In the genomic region with DNA sequence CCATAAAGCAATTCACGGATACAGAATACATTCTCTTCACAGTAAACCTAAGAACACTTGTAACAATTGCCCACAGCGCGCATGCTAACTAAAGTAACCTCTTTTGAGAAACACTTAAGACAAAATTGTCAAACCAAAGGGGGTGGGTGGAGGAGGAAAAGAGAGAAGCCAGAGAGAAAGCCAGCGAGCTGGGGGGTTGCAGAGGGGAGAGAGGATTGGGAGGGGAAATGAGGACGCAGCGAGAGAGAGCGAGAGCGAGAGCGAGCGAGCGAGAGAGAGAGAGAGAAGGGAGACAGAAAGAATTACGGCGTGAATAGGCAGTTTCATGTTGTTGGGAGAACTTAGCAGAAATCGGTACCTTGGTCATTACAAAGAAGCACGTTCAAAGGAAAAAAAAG, we compare ENCODE assay signal across 9 cellular contexts. TPM values are rescaled to one million over a fixed set of nuclear protein-coding genes. Genes with fewer than 3 reads are reported as not detected.
DNase-seq lines count a peak whose midpoint lies in the region; ATAC-seq, FAIRE-seq and TF ChIP-seq lines count a peak whose summit lies in the region.
"Had no signal": no experiment of that assay in that cellular context is flagged by ENCODE, and none has a peak within 500 bp of the region (broad histone marks: within the 10 kb centered on the region; RNA-seq: fewer than 3 reads in every experiment).

No MANE protein-coding gene starts in this region.

- H3K27me3 ChIP-seq in HepG2 (ENCODE audit: control insufficient read depth in 1 of 2, insufficient read depth in 2 of 2, low read length in 2 of 2) (peaks cover 22 to 95% of the 10 kb centered on the region in 2 experiments), right lobe of liver (peaks cover 35 to 79% of the 10 kb centered on the region in 2 donors)

- H3K27ac Mint-ChIP-seq in memory B cell = peak overlapping the region; percentile 87

- H3K27ac ChIP-seq in HepG2 (ENCODE audit: extremely low read length, insufficient read depth, low read length) (no peak overlapping the region), right lobe of liver (no peak overlapping the region)

- in situ Hi-C loops in HepG2 (cut with HindIII; ENCODE audit: extremely low pct_ligation_motif_present, low pct_unique_long_range_greater_than_20kb) = loop anchor here (5.0 kb wide), 1 partner anchor 585 kb away; no protein-coding TSS in a partner anchor

- H2AFZ ChIP-seq in HepG2 (ENCODE audit: low read length) = no peak overlapping the region

- no peak for TF ChIP-seq POLR2A in HepG2 (IDR thresholded peaks at IDR 0.05; ENCODE audit: insufficient read depth in 1 of 2, low read depth in 2 of 2, low read length in 2 of 2)
- TF ChIP-seq POLR2A in right lobe of liver (IDR thresholded peaks at IDR 0.05) = no peak

- intact Hi-C loops in HepG2 (cut with micrococcal nuclease; ENCODE audit: unreplicated experiment) (loop anchor here (2.0 kb wide), 1 partner anchor 460 kb away; no protein-coding TSS in a partner anchor), right lobe of liver (cut with DNase I) (loop anchor here in 1 of 2 donors (10.0 kb wide), 1 partner anchor 268 kb away; no protein-coding TSS in a partner anchor)

- H3K4me3 Mint-ChIP-seq in memory B cell = peak overlapping the region; percentile 77

- TF ChIP-seq RAD21 in HepG2 (CRISPR knock-in tag; IDR thresholded peaks at IDR 0.05) = no peak

- no peak overlapping the region for H3K9ac ChIP-seq in HepG2 (ENCODE audit: insufficient read depth, low read depth, low read length)

- ATAC-seq in HepG2 (no peak), right lobe of liver (no peak), memory B cell (ENCODE audit: low read depth) (no peak), GM21515 (IDR thresholded peaks at IDR 0.05; ENCODE audit: unreplicated experiment) (no peak), HG02885 (IDR thresholded peaks at IDR 0.05; ENCODE audit: poor library complexity, unreplicated experiment) (no peak)

- WGBS in HepG2 (ENCODE audit: low lambda C conversion rate) = 17% methylated on average over 15 of the region's 15 CpGs
- WGBS in right lobe of liver (ENCODE audit: insufficient coverage, low coverage, low lambda C conversion rate, missing lambda C conversion rate) = 7% methylated on average over 15 of the region's 15 CpGs

- H3K79me2 ChIP-seq in HepG2 (ENCODE audit: insufficient read depth, low read length) = no peaks in the 10 kb centered on the region

- peak overlapping the region; percentile 70; the same call in 1 of the 2 replicates for H3K4me2 ChIP-seq in HepG2 (ENCODE audit: low read depth, low read length)

- DNase-seq in HepG2 (ENCODE audit: low spot score) (no peak), right lobe of liver (no peak), memory B cell (ENCODE audit: low spot score in 2 of 2) (no peak), GM19240 (ENCODE audit: insufficient read length, low spot score) (no peak)
- no peak for DNase-seq in stimulated activated CD4-positive, alpha-beta T cell treated with anti-CD3 and anti-CD28 coated beads, Interleukin-2, amount 100 ng/mL, for 48 hours

- H3K36me3 ChIP-seq in HepG2 (replicated peaks in 1 of 2; ENCODE audit: control insufficient read depth in 1 of 2, insufficient read depth in 2 of 2, low read length in 2 of 2) (no peaks in the 10 kb centered on the region), right lobe of liver (no peaks in the 10 kb centered on the region)

- peaks cover 23% of the 10 kb centered on the region for H3K4me1 ChIP-seq in HepG2 (ENCODE audit: insufficient read depth, low read length)
- H3K4me1 ChIP-seq in right lobe of liver = peaks cover 0 to 13% (median 2%) of the 10 kb centered on the region in 4 donors

- peaks cover 2% of the 10 kb centered on the region for H3K9me3 Mint-ChIP-seq in memory B cell

- peaks cover 32% of the 10 kb centered on the region for H3K27me3 Mint-ChIP-seq in memory B cell

- peaks cover 2% of the 10 kb centered on the region for H3K36me3 Mint-ChIP-seq in memory B cell

- TF ChIP-seq CTCF in HepG2 (CRISPR knock-in tag; IDR thresholded peaks at IDR 0.05) (no peak), right lobe of liver (IDR thresholded peaks at IDR 0.05) (no peak), WI38 (IDR thresholded peaks at IDR 0.05; ENCODE audit: low read depth, low read length) (no peak)

- peaks cover 22% of the 10 kb centered on the region for H3K4me1 Mint-ChIP-seq in memory B cell

- no TSS peak for BruUV-seq in HepG2 (replicated peaks; lab: Mats Ljungman, UMichigan)

- no peaks in the 10 kb centered on the region for H3K9me3 ChIP-seq in HepG2 (ENCODE audit: low read length)
- H3K9me3 ChIP-seq in right lobe of liver = no peaks in the 10 kb centered on the region

- TF ChIP-seq EP300 in HepG2 (IDR thresholded peaks at IDR 0.05; ENCODE audit: low read depth in 2 of 2, low read length in 2 of 2) = no peak
- TF ChIP-seq EP300 in HepG2 (CRISPR knock-in tag; IDR thresholded peaks at IDR 0.05; ENCODE audit: borderline replicate concordance) = no peak

- FAIRE-seq in HepG2 (lab: Jason Lieb, UNC) = no peak

- H3K4me3 ChIP-seq in HepG2 (replicated peaks in 1 of 3; ENCODE audit: insufficient read depth in 1 of 3, low read depth in 2 of 3, low read length in 3 of 3) (no peak overlapping the region; a peak in 1 of 6 replicates), right lobe of liver (no peak overlapping the region), WI38 (ENCODE audit: low read depth, low read length) (peak overlapping the region; percentile 58)

- POLR2A ChIA-PET in HepG2 (lab: Yijun Ruan, JAX) = interaction anchor here (0.8 kb wide), 1 partner anchor 24 kb away, joined by 3 read pairs; no protein-coding TSS in a partner anchor

- H4K20me1 ChIP-seq in HepG2 (ENCODE audit: insufficient read depth, low read length) = peaks cover under 1% of the 10 kb centered on the region; the same call in 1 of the 2 replicates

- CTCF ChIA-PET in HepG2 (lab: Yijun Ruan, JAX; ENCODE audit: low intra/inter-chr PET ratio, low total read pairs) = interaction anchor here (1.4 kb wide), 1 partner anchor 10 kb away, joined by 4 read pairs; no protein-coding TSS in a partner anchor

RNA-seq across cellular contexts. Expression of a gene that starts 1.6 kb away (rescaled TPM):
- not detected in 2 replicates for total RNA-seq in HepG2 (2016; rRNA removed; fragmentation: Illumina TruSeq; extraction: Trizol)
- not detected in 2 replicates for total RNA-seq in HepG2 (2016; cell fraction: cytosol; rRNA removed; fragmentation: Illumina TruSeq; extraction: Trizol; ENCODE audit: low read depth)
- total RNA-seq in HepG2 (2016; cell fraction: insoluble cytoplasmic fraction; rRNA removed; fragmentation: Illumina TruSeq; extraction: Trizol) = not detected in 2 replicates
- total RNA-seq in HepG2 (2016; cell fraction: membrane; rRNA removed; fragmentation: Illumina TruSeq; extraction: Trizol) = not detected in 2 replicates
- not detected in 2 replicates for total RNA-seq in HepG2 (2016; cell fraction: nucleus; rRNA removed; fragmentation: Illumina TruSeq; extraction: Trizol)
- 0.04 and 0.08 TPM in 2 replicates for polyA plus RNA-seq in HepG2 (2011; rRNA removed)
- not detected in 2 replicates for polyA plus RNA-seq in HepG2 (2011; cell fraction: cytosol; rRNA removed)
- not detected in 2 replicates for polyA plus RNA-seq in HepG2 (2011; cell fraction: nucleus; rRNA removed)
- polyA plus RNA-seq in HepG2 (2012) = not detected in 2 replicates
- not detected in 2 replicates for polyA plus RNA-seq in HepG2 (2016; cell fraction: cytosol; fragmentation: Illumina TruSeq; extraction: Trizol; ENCODE audit: low read depth)
- polyA plus RNA-seq in HepG2 (2016; cell fraction: insoluble cytoplasmic fraction; fragmentation: Illumina TruSeq; extraction: Trizol; ENCODE audit: low read depth) = not detected in 2 replicates
- not detected in 2 replicates for polyA plus RNA-seq in HepG2 (2016; cell fraction: membrane; fragmentation: Illumina TruSeq; extraction: Trizol; ENCODE audit: low read depth)
- polyA plus RNA-seq in HepG2 (2016; cell fraction: nucleus; fragmentation: Illumina TruSeq; extraction: Trizol; ENCODE audit: insufficient read depth, low read depth) = not detected in 2 replicates
- 8.9 TPM in 1 of 2 replicates, not detected in the other for polyA minus RNA-seq in HepG2 (2011; rRNA and poly(A)+ RNA removed; ENCODE audit: low replicate concordance)
- not detected in 2 replicates for polyA minus RNA-seq in HepG2 (2011; cell fraction: cytosol; rRNA and poly(A)+ RNA removed)
- polyA minus RNA-seq in HepG2 (2011; cell fraction: nucleus; rRNA and poly(A)+ RNA removed) = not detected in 2 replicates
- under 1 TPM in 4 of 6 experiments, not detected in 2; 0.16 to 0.79 (median 0.30) TPM for total RNA-seq in right lobe of liver

RNA-seq across cellular contexts. Expression of a gene that starts 2.6 kb away (rescaled TPM):
- total RNA-seq in HepG2 (2016; rRNA removed; fragmentation: Illumina TruSeq; extraction: Trizol) (not detected in 2 replicates), right lobe of liver (not detected)
- total RNA-seq in HepG2 (2016; cell fraction: cytosol; rRNA removed; fragmentation: Illumina TruSeq; extraction: Trizol; ENCODE audit: low read depth) = not detected in 2 replicates
- not detected in 2 replicates for total RNA-seq in HepG2 (2016; cell fraction: insoluble cytoplasmic fraction; rRNA removed; fragmentation: Illumina TruSeq; extraction: Trizol)
- not detected in 2 replicates for total RNA-seq in HepG2 (2016; cell fraction: membrane; rRNA removed; fragmentation: Illumina TruSeq; extraction: Trizol)
- total RNA-seq in HepG2 (2016; cell fraction: nucleus; rRNA removed; fragmentation: Illumina TruSeq; extraction: Trizol) = not detected in 2 replicates
- not detected in 2 replicates for polyA plus RNA-seq in HepG2 (2011; rRNA removed)
- polyA plus RNA-seq in HepG2 (2011; cell fraction: cytosol; rRNA removed) = not detected in 2 replicates
- polyA plus RNA-seq in HepG2 (2011; cell fraction: nucleus; rRNA removed) = not detected in 2 replicates
- polyA plus RNA-seq in HepG2 (2012) = not detected in 2 replicates
- polyA plus RNA-seq in HepG2 (2016; cell fraction: cytosol; fragmentation: Illumina TruSeq; extraction: Trizol; ENCODE audit: low read depth) = not detected in 2 replicates
- polyA plus RNA-seq in HepG2 (2016; cell fraction: insoluble cytoplasmic fraction; fragmentation: Illumina TruSeq; extraction: Trizol; ENCODE audit: low read depth) = not detected in 2 replicates
- polyA plus RNA-seq in HepG2 (2016; cell fraction: membrane; fragmentation: Illumina TruSeq; extraction: Trizol; ENCODE audit: low read depth) = not detected in 2 replicates
- not detected in 2 replicates for polyA plus RNA-seq in HepG2 (2016; cell fraction: nucleus; fragmentation: Illumina TruSeq; extraction: Trizol; ENCODE audit: insufficient read depth, low read depth)
- polyA minus RNA-seq in HepG2 (2011; rRNA and poly(A)+ RNA removed; ENCODE audit: low replicate concordance) = 0.19 TPM in 1 of 2 replicates, not detected in the other
- not detected in 2 replicates for polyA minus RNA-seq in HepG2 (2011; cell fraction: cytosol; rRNA and poly(A)+ RNA removed)
- not detected in 2 replicates for polyA minus RNA-seq in HepG2 (2011; cell fraction: nucleus; rRNA and poly(A)+ RNA removed)

RNA-seq across cellular contexts. Expression of a gene that starts 7.7 kb away (rescaled TPM):
- not detected in 2 replicates for total RNA-seq in HepG2 (2016; rRNA removed; fragmentation: Illumina TruSeq; extraction: Trizol)
- not detected in 2 replicates for total RNA-seq in HepG2 (2016; cell fraction: cytosol; rRNA removed; fragmentation: Illumina TruSeq; extraction: Trizol; ENCODE audit: low read depth)
- total RNA-seq in HepG2 (2016; cell fraction: insoluble cytoplasmic fraction; rRNA removed; fragmentation: Illumina TruSeq; extraction: Trizol) = not detected in 2 replicates
- not detected in 2 replicates for total RNA-seq in HepG2 (2016; cell fraction: membrane; rRNA removed; fragmentation: Illumina TruSeq; extraction: Trizol)
- not detected in 2 replicates for total RNA-seq in HepG2 (2016; cell fraction: nucleus; rRNA removed; fragmentation: Illumina TruSeq; extraction: Trizol)
- polyA plus RNA-seq in HepG2 (2011; rRNA removed) = not detected in 2 replicates
- polyA plus RNA-seq in HepG2 (2011; cell fraction: cytosol; rRNA removed) = not detected in 2 replicates
- not detected in 2 replicates for polyA plus RNA-seq in HepG2 (2011; cell fraction: nucleus; rRNA removed)
- not detected in 2 replicates for polyA plus RNA-seq in HepG2 (2012)
- not detected in 2 replicates for polyA plus RNA-seq in HepG2 (2016; cell fraction: cytosol; fragmentation: Illumina TruSeq; extraction: Trizol; ENCODE audit: low read depth)
- polyA plus RNA-seq in HepG2 (2016; cell fraction: insoluble cytoplasmic fraction; fragmentation: Illumina TruSeq; extraction: Trizol; ENCODE audit: low read depth) = not detected in 2 replicates
- polyA plus RNA-seq in HepG2 (2016; cell fraction: membrane; fragmentation: Illumina TruSeq; extraction: Trizol; ENCODE audit: low read depth) = not detected in 2 replicates
- not detected in 2 replicates for polyA plus RNA-seq in HepG2 (2016; cell fraction: nucleus; fragmentation: Illumina TruSeq; extraction: Trizol; ENCODE audit: insufficient read depth, low read depth)
- 3.5 TPM in 1 of 2 replicates, not detected in the other for polyA minus RNA-seq in HepG2 (2011; rRNA and poly(A)+ RNA removed; ENCODE audit: low replicate concordance)
- not detected in 2 replicates for polyA minus RNA-seq in HepG2 (2011; cell fraction: cytosol; rRNA and poly(A)+ RNA removed)
- polyA minus RNA-seq in HepG2 (2011; cell fraction: nucleus; rRNA and poly(A)+ RNA removed) = not detected in 2 replicates
- under 1 TPM; 0.18 to 0.83 (median 0.56) TPM for total RNA-seq in right lobe of liver

RNA-seq across cellular contexts. Expression of a gene that starts 13.7 kb away (rescaled TPM):
- total RNA-seq in HepG2 (2016; rRNA removed; fragmentation: Illumina TruSeq; extraction: Trizol) = not detected in 2 replicates
- not detected in 2 replicates for total RNA-seq in HepG2 (2016; cell fraction: cytosol; rRNA removed; fragmentation: Illumina TruSeq; extraction: Trizol; ENCODE audit: low read depth)
- not detected in 2 replicates for total RNA-seq in HepG2 (2016; cell fraction: insoluble cytoplasmic fraction; rRNA removed; fragmentation: Illumina TruSeq; extraction: Trizol)
- not detected in 2 replicates for total RNA-seq in HepG2 (2016; cell fraction: membrane; rRNA removed; fragmentation: Illumina TruSeq; extraction: Trizol)
- not detected in 2 replicates for total RNA-seq in HepG2 (2016; cell fraction: nucleus; rRNA removed; fragmentation: Illumina TruSeq; extraction: Trizol)
- not detected in 2 replicates for polyA plus RNA-seq in HepG2 (2011; rRNA removed)
- 0.01 TPM in 1 of 2 replicates, not detected in the other for polyA plus RNA-seq in HepG2 (2011; cell fraction: cytosol; rRNA removed)
- not detected in 2 replicates for polyA plus RNA-seq in HepG2 (2011; cell fraction: nucleus; rRNA removed)
- polyA plus RNA-seq in HepG2 (2012) = not detected in 2 replicates
- polyA plus RNA-seq in HepG2 (2016; cell fraction: cytosol; fragmentation: Illumina TruSeq; extraction: Trizol; ENCODE audit: low read depth) = not detected in 2 replicates
- polyA plus RNA-seq in HepG2 (2016; cell fraction: insoluble cytoplasmic fraction; fragmentation: Illumina TruSeq; extraction: Trizol; ENCODE audit: low read depth) = not detected in 2 replicates
- not detected in 2 replicates for polyA plus RNA-seq in HepG2 (2016; cell fraction: membrane; fragmentation: Illumina TruSeq; extraction: Trizol; ENCODE audit: low read depth)
- polyA plus RNA-seq in HepG2 (2016; cell fraction: nucleus; fragmentation: Illumina TruSeq; extraction: Trizol; ENCODE audit: insufficient read depth, low read depth) = not detected in 2 replicates
- polyA minus RNA-seq in HepG2 (2011; rRNA and poly(A)+ RNA removed; ENCODE audit: low replicate concordance) = 0.06 and 0.49 TPM in 2 replicates
- polyA minus RNA-seq in HepG2 (2011; cell fraction: cytosol; rRNA and poly(A)+ RNA removed) = not detected in 2 replicates
- polyA minus RNA-seq in HepG2 (2011; cell fraction: nucleus; rRNA and poly(A)+ RNA removed) = not detected in 2 replicates
- total RNA-seq in right lobe of liver = not detected

RNA-seq across cellular contexts. Expression of a gene that starts 18.9 kb away (rescaled TPM):
- total RNA-seq in HepG2 (2016; rRNA removed; fragmentation: Illumina TruSeq; extraction: Trizol) (not detected in 2 replicates), right lobe of liver (under 1 TPM in 5 of 6 experiments, not detected in 1; 0.11 to 0.29 (median 0.19) TPM)
- not detected in 2 replicates for total RNA-seq in HepG2 (2016; cell fraction: cytosol; rRNA removed; fragmentation: Illumina TruSeq; extraction: Trizol; ENCODE audit: low read depth)
- not detected in 2 replicates for total RNA-seq in HepG2 (2016; cell fraction: insoluble cytoplasmic fraction; rRNA removed; fragmentation: Illumina TruSeq; extraction: Trizol)
- total RNA-seq in HepG2 (2016; cell fraction: membrane; rRNA removed; fragmentation: Illumina TruSeq; extraction: Trizol) = not detected in 2 replicates
- total RNA-seq in HepG2 (2016; cell fraction: nucleus; rRNA removed; fragmentation: Illumina TruSeq; extraction: Trizol) = not detected in 2 replicates
- polyA plus RNA-seq in HepG2 (2011; rRNA removed) = not detected in 2 replicates
- polyA plus RNA-seq in HepG2 (2011; cell fraction: cytosol; rRNA removed) = not detected in 2 replicates
- polyA plus RNA-seq in HepG2 (2011; cell fraction: nucleus; rRNA removed) = not detected in 2 replicates
- polyA plus RNA-seq in HepG2 (2012) = not detected in 2 replicates
- not detected in 2 replicates for polyA plus RNA-seq in HepG2 (2016; cell fraction: cytosol; fragmentation: Illumina TruSeq; extraction: Trizol; ENCODE audit: low read depth)
- not detected in 2 replicates for polyA plus RNA-seq in HepG2 (2016; cell fraction: insoluble cytoplasmic fraction; fragmentation: Illumina TruSeq; extraction: Trizol; ENCODE audit: low read depth)
- polyA plus RNA-seq in HepG2 (2016; cell fraction: membrane; fragmentation: Illumina TruSeq; extraction: Trizol; ENCODE audit: low read depth) = not detected in 2 replicates
- not detected in 2 replicates for polyA plus RNA-seq in HepG2 (2016; cell fraction: nucleus; fragmentation: Illumina TruSeq; extraction: Trizol; ENCODE audit: insufficient read depth, low read depth)
- 0.49 TPM in 1 of 2 replicates, not detected in the other for polyA minus RNA-seq in HepG2 (2011; rRNA and poly(A)+ RNA removed; ENCODE audit: low replicate concordance)
- polyA minus RNA-seq in HepG2 (2011; cell fraction: cytosol; rRNA and poly(A)+ RNA removed) = not detected in 2 replicates
- not detected in 2 replicates for polyA minus RNA-seq in HepG2 (2011; cell fraction: nucleus; rRNA and poly(A)+ RNA removed)
- total RNA-seq: activated CD8-positive, alpha-beta memory T cell treated with anti-CD3 and anti-CD28 coated beads for 36 hours had no signal
